ENCODE assay signal across 14 cellular contexts in the genomic region with DNA sequence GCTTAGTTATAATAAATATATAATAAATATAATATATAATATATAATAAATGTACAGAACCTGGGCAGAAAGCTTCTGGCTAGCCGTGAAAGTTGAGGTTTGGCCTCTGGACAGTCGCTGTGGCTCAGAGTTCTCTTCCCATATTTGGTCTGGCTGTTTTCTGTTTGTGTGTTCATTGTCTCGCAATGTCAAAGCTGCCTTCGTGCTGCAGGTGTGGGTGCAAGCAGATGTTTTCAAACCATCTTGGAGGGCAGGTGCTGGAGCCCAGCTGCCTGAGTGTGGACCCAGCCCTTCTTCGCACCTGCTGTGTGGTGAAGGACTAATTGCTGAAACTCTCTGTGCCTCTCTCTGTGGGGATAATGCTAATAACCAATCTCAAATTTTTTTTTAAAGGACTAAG. TPM values are rescaled to one million over a fixed set of nuclear protein-coding genes. Genes with fewer than 3 reads are reported as not detected.
DNase-seq lines count a peak whose midpoint lies in the region; ATAC-seq, FAIRE-seq and TF ChIP-seq lines count a peak whose summit lies in the region.
"Had no signal": no experiment of that assay in that cellular context is flagged by ENCODE, and none has a peak within 500 bp of the region (broad histone marks: within the 10 kb centered on the region; RNA-seq: fewer than 3 reads in every experiment).

No MANE protein-coding gene starts in this region.

- peaks cover 2% of the 10 kb centered on the region; the same call in 1 of the 3 replicates for H3K36me3 ChIP-seq in K562 (ENCODE audit: control insufficient read depth, insufficient read depth, low read length)
- peaks cover 0 to 2% of the 10 kb centered on the region in 2 donors for H3K36me3 ChIP-seq in gastroesophageal sphincter

- TF ChIP-seq EP300 in K562 (IDR thresholded peaks at IDR 0.05; ENCODE audit: low read length) = no peak
- TF ChIP-seq EP300 in gastroesophageal sphincter (IDR thresholded peaks at IDR 0.05) = no peak

- H3K4me1 ChIP-seq in K562 (replicated peaks in 1 of 2; ENCODE audit: control insufficient read depth in 2 of 2, insufficient read depth in 2 of 2, low read length in 2 of 2) (peaks cover 15 to 39% of the 10 kb centered on the region in 2 experiments), gastroesophageal sphincter (peaks cover 0 to 13% (median 3%) of the 10 kb centered on the region in 3 donors)

- WGBS in K562 (ENCODE audit: insufficient coverage, low coverage, missing lambda C conversion rate) = 68% methylated on average over 5 of the region's 5 CpGs
- 77 to 86% methylated on average over 4 to 5 of the region's 5 CpGs for WGBS in gastroesophageal sphincter (ENCODE audit: low coverage in 1 of 2), 2 donors

- CTCF ChIA-PET in K562 (lab: Yijun Ruan, JAX; ENCODE audit: low intra/inter-chr PET ratio) = no interaction called here

- no peaks in the 10 kb centered on the region for H3K27me3 ChIP-seq in K562 (ENCODE audit: control insufficient read depth in 2 of 2, insufficient read depth in 2 of 2, low read length in 2 of 2)
- H3K27me3 ChIP-seq in gastroesophageal sphincter = no peaks in the 10 kb centered on the region

- no peak overlapping the region for H2AFZ ChIP-seq in K562 (ENCODE audit: low read depth, low read length)

- POLR2A ChIA-PET in K562 (lab: Yijun Ruan, JAX) = interaction anchor here (0.6 to 0.9 kb wide), 4 partner anchors 8 to 120 kb away, joined by 3 to 4 read pairs (median 3); a partner anchor contains a TSS

- no peaks in the 10 kb centered on the region for H4K20me1 ChIP-seq in K562 (replicated peaks; ENCODE audit: control insufficient read depth, insufficient read depth, low read length)

- peak; percentile 39 for DNase-seq in NCI-H2029 (lab: John Stamatoyannopoulos, UW)
- DNase-seq in NCI-H2029 treated with DMSO at 0.1 percent for 48 hours (lab: John Stamatoyannopoulos, UW) = no peak
- peak; percentile 47 for DNase-seq in DMS53 treated with DMSO at 0.1 percent for 48 hours (lab: John Stamatoyannopoulos, UW; ENCODE audit: unreplicated experiment)
- peak; percentile 36 for DNase-seq in NCI-H510A (lab: John Stamatoyannopoulos, UW)
- no peak for DNase-seq in K562 (ENCODE audit: extremely low read depth in 1 of 4, low spot score in 3 of 4)
- DNase-seq in NCI-H446 (lab: John Stamatoyannopoulos, UW) = no peak
- DNase-seq: 8988T; activated CD8-positive, alpha-beta memory T cell treated with anti-CD3 and anti-CD28 coated beads, Interleukin-2, amount 50 U/mL, for 4 hours; C1 segment of cervical spinal cord; stimulated activated CD4-positive, alpha-beta T cell treated with anti-CD3 and anti-CD28 coated beads, Interleukin-4, amount 100 ng/mL, for 4 hours had no signal

- no peak overlapping the region for H3K4me2 ChIP-seq in K562 (ENCODE audit: insufficient read depth, low read length)

- peaks cover 14% of the 10 kb centered on the region for H3K79me2 ChIP-seq in K562 (ENCODE audit: control insufficient read depth, insufficient read depth, low read length)

- intact Hi-C loops in K562 (cut with micrococcal nuclease) = no loop called here

- H3K9me3 ChIP-seq in K562 (replicated peaks; ENCODE audit: control insufficient read depth, insufficient read depth, low read depth, low read length) (no peaks in the 10 kb centered on the region), gastroesophageal sphincter (no peaks in the 10 kb centered on the region)

- H3K27ac ChIP-seq in K562 (ENCODE audit: extremely low read depth, low read depth, low read length) (no peak overlapping the region), gastroesophageal sphincter (no peak overlapping the region)

- ATAC-seq in K562 = no peak
- no peak for ATAC-seq in GM21825 (IDR thresholded peaks at IDR 0.05; ENCODE audit: unreplicated experiment)
- ATAC-seq in gastroesophageal sphincter = no peak

- no peak for TF ChIP-seq RAD21 in K562 (CRISPR knock-in tag; conservative IDR thresholded peaks at IDR 0.05 in 1 of 2, IDR thresholded peaks at IDR 0.05 in 1 of 2)

- TF ChIP-seq POLR2A in K562 (conservative IDR thresholded peaks at IDR 0.05) = no peak
- no peak for TF ChIP-seq POLR2A in gastroesophageal sphincter (IDR thresholded peaks at IDR 0.05)

- H3K9ac ChIP-seq in K562 (ENCODE audit: insufficient read depth in 1 of 2, low read depth in 2 of 2, low read length in 2 of 2) = no peak overlapping the region

- BruUV-seq in K562 (replicated peaks; lab: Mats Ljungman, UMichigan) = no TSS peak

- no peak for TF ChIP-seq CTCF in K562 (IDR thresholded peaks at IDR 0.05 in 2 of 3, conservative IDR thresholded peaks at IDR 0.05 in 1 of 3; ENCODE audit: insufficient read depth in 2 of 3, low read depth in 1 of 3, low read length in 3 of 3)
- no peak for TF ChIP-seq CTCF in gastroesophageal sphincter (IDR thresholded peaks at IDR 0.05)

- H3K4me3 ChIP-seq in K562 = no peak overlapping the region
- no peak overlapping the region for H3K4me3 ChIP-seq in gastroesophageal sphincter

- FAIRE-seq in K562 (lab: Jason Lieb, UNC) = no peak
- FAIRE-seq: bronchial epithelial cell, H54 had no signal

- in situ Hi-C loops in K562 (cut with MboI) = loop anchor here (25.0 kb wide), 1 partner anchor 358 kb away; a partner anchor contains a TSS

- H3K9me1 ChIP-seq in K562 (ENCODE audit: control insufficient read depth, insufficient read depth, low read length) = peaks cover 2% of the 10 kb centered on the region

TF ChIP-seq in K562, 482 proteins besides CTCF, POLR2A, EP300 and RAD21:
- TF ChIP-seq ZFP36 (IDR thresholded peaks at IDR 0.05; ENCODE audit: low read depth, low read length, partially characterized antibody) (peak; percentile 8), MEF2D (tag; conservative IDR thresholded peaks at IDR 0.05; ENCODE audit: low read depth) (no peak)

RNA-seq across cellular contexts. Expression of a gene that starts 3.6 kb away (rescaled TPM):
- total RNA-seq in K562 (2011; cell fraction: chromatin; rRNA removed; ENCODE audit: low replicate concordance) = 10.6 and 21.9 TPM in 2 replicates
- total RNA-seq in K562 (2011; cell fraction: nucleolus; rRNA removed) = 19.5 and 22.0 TPM in 2 replicates
- 18.3 and 24.3 TPM in 2 replicates for total RNA-seq in K562 (2011; cell fraction: nucleoplasm; rRNA removed)
- total RNA-seq in K562 (2014; rRNA removed) (23.1 and 29.0 TPM in 2 replicates), K562 (2014; rRNA removed; fragmentation: Illumina TruSeq; extraction: Trizol) (20.8 and 21.1 TPM in 2 replicates), K562 (2015; rRNA removed; fragmentation: Illumina TruSeq; extraction: Trizol) (31.7 and 34.9 TPM in 2 replicates), K562 (2021) (43.5 and 48.1 TPM in 2 replicates), gastroesophageal sphincter (10 to 100 TPM in 3 of 4 donors, 1 to 10 TPM in 1; 8.9 to 22.2 (median 10.1) TPM)
- polyA plus RNA-seq in K562 (2011; rRNA removed) (46.6 and 58.0 TPM in 2 replicates), K562 (2014; fragmentation: Illumina TruSeq; extraction: Trizol) (64.2 and 79.8 TPM in 2 replicates), K562 (2014; fragmentation: Nextera tagmentation; extraction: Ambion mirVana) (10 to 100 TPM; 12.4 to 17.1 TPM), K562 (2014; rRNA removed) (65.0 and 67.8 TPM in 2 replicates)
- 74.4 and 80.8 TPM in 2 replicates for polyA plus RNA-seq in K562 (2011; cell fraction: cytosol; rRNA removed)
- polyA plus RNA-seq in K562 (2011; cell fraction: nucleus; rRNA removed) = 36.5 and 43.3 TPM in 2 replicates
- polyA plus RNA-seq in K562 (2012) = 76.9 and 118 TPM in 2 replicates
- polyA minus RNA-seq in K562 (2011; rRNA and poly(A)+ RNA removed) = 33.5 and 37.4 TPM in 2 replicates
- polyA minus RNA-seq in K562 (2011; cell fraction: cytosol; rRNA and poly(A)+ RNA removed) = 14.2 and 21.7 TPM in 2 replicates
- polyA minus RNA-seq in K562 (2011; cell fraction: nucleus; rRNA and poly(A)+ RNA removed) = 9.0 and 14.1 TPM in 2 replicates

RNA-seq across cellular contexts. Expression of a gene that starts 9.7 kb away (rescaled TPM):
- 200 and 398 TPM in 2 replicates for total RNA-seq in K562 (2011; cell fraction: chromatin; rRNA removed; ENCODE audit: low replicate concordance)
- 176 and 196 TPM in 2 replicates for total RNA-seq in K562 (2011; cell fraction: nucleolus; rRNA removed)
- 186 and 220 TPM in 2 replicates for total RNA-seq in K562 (2011; cell fraction: nucleoplasm; rRNA removed)
- total RNA-seq in K562 (2014; rRNA removed) = 68.6 and 84.3 TPM in 2 replicates
- total RNA-seq in K562 (2014; rRNA removed; fragmentation: Illumina TruSeq; extraction: Trizol) = 40.5 and 48.5 TPM in 2 replicates
- 51.6 and 52.9 TPM in 2 replicates for total RNA-seq in K562 (2015; rRNA removed; fragmentation: Illumina TruSeq; extraction: Trizol)
- 89.1 and 105 TPM in 2 replicates for total RNA-seq in K562 (2021)
- polyA plus RNA-seq in K562 (2011; rRNA removed) = 38.0 and 47.3 TPM in 2 replicates
- polyA plus RNA-seq in K562 (2011; cell fraction: cytosol; rRNA removed) = 22.9 and 23.5 TPM in 2 replicates
- 233 and 286 TPM in 2 replicates for polyA plus RNA-seq in K562 (2011; cell fraction: nucleus; rRNA removed)
- 35.6 and 62.2 TPM in 2 replicates for polyA plus RNA-seq in K562 (2012)
- 79.7 and 97.5 TPM in 2 replicates for polyA plus RNA-seq in K562 (2014; fragmentation: Illumina TruSeq; extraction: Trizol)
- polyA plus RNA-seq in K562 (2014; fragmentation: Nextera tagmentation; extraction: Ambion mirVana) = 1 to 10 TPM in 1 of 2 experiments, under 1 TPM in 1; 0.89 to 1.8 TPM
- polyA plus RNA-seq in K562 (2014; rRNA removed) = 60.2 and 64.7 TPM in 2 replicates
- polyA minus RNA-seq in K562 (2011; rRNA and poly(A)+ RNA removed) = 23.9 and 28.6 TPM in 2 replicates
- 20.8 and 22.0 TPM in 2 replicates for polyA minus RNA-seq in K562 (2011; cell fraction: cytosol; rRNA and poly(A)+ RNA removed)
- polyA minus RNA-seq in K562 (2011; cell fraction: nucleus; rRNA and poly(A)+ RNA removed) = 66.5 and 104 TPM in 2 replicates
- total RNA-seq in gastroesophageal sphincter = 10 to 100 TPM; 19.0 to 25.2 (median 20.8) TPM

Comparison
In these comparisons a context has a peak if more than half of its experiments do, and no peak if none do; other contexts are left out.
1. DNase-seq: peak in NCI-H2029 (single experiment), DMS53 treated with DMSO at 0.1 percent for 48 hours (single experiment) and NCI-H510A (single experiment); none in NCI-H2029 treated with DMSO at 0.1 percent for 48 hours (single experiment), K562 (0 of 4) and NCI-H446 (0 of 2).